8 cellular contexts compared by ENCODE assay signal in genomic region chr4:70705146-70705855, GRCh38. TPM values are rescaled to one million over a fixed set of nuclear protein-coding genes. Genes with fewer than 3 reads are reported as not detected.
DNase-seq lines count a peak whose midpoint lies in the region; ATAC-seq lines count a peak whose summit lies in the region.

No MANE protein-coding gene starts in this region.

- H3K4me1 Mint-ChIP-seq in activated T-cell treated with anti-CD3 and anti-CD28 coated beads, Interleukin-2, amount 50 U/mL, for 4 hours (ENCODE audit: low read depth), result peaks cover 32% of the 10 kb centered on the region

- DNase-seq in COR-L47 (lab: John Stamatoyannopoulos, UW), result peak; percentile 33
- DNase-seq in OCI-M2 (lab: John Stamatoyannopoulos, UW; ENCODE audit: unreplicated experiment), result peak; percentile 18
- peak; percentile 68 for DNase-seq in activated T-cell treated with anti-CD3 and anti-CD28 coated beads, Interleukin-2, amount 50 U/mL, for 4 hours
- DNase-seq in myocyte (ENCODE audit: low read depth), result peak; percentile 92
- peak; percentile 56 to 84 (median 70) for DNase-seq in stimulated activated naive CD4-positive, alpha-beta T cell (lab: John Stamatoyannopoulos, UW)

- H3K27me3 Mint-ChIP-seq in activated T-cell treated with anti-CD3 and anti-CD28 coated beads, Interleukin-2, amount 50 U/mL, for 4 hours (ENCODE audit: low read depth), result no peaks in the 10 kb centered on the region

- H3K4me3 Mint-ChIP-seq in activated T-cell treated with anti-CD3 and anti-CD28 coated beads, Interleukin-2, amount 50 U/mL, for 4 hours, result peak overlapping the region; percentile 94

- ATAC-seq in GM19452 (IDR thresholded peaks at IDR 0.05; ENCODE audit: unreplicated experiment) (peak; percentile 61), HG03521 (IDR thresholded peaks at IDR 0.05; ENCODE audit: unreplicated experiment) (peak; percentile 55), esophagus mucosa (peak; percentile 84)
- ATAC-seq in activated T-cell treated with anti-CD3 and anti-CD28 coated beads, Interleukin-2, amount 50 U/mL, for 4 hours, result peak; percentile 77 to 78

- no peaks in the 10 kb centered on the region for H3K9me3 Mint-ChIP-seq in activated T-cell treated with anti-CD3 and anti-CD28 coated beads, Interleukin-2, amount 50 U/mL, for 4 hours

- no peaks in the 10 kb centered on the region for H3K36me3 Mint-ChIP-seq in activated T-cell treated with anti-CD3 and anti-CD28 coated beads, Interleukin-2, amount 50 U/mL, for 4 hours (ENCODE audit: insufficient read depth)

RNA-seq across cellular contexts. Expression of gene RUFY3, which starts 16.5 kb away (rescaled TPM):
- total RNA-seq in activated T-cell treated with anti-CD3 and anti-CD28 coated beads, Interleukin-2, amount 50 U/mL, for 4 hours, result 1 to 10 TPM; 6.3 to 8.0 (median 7.9) TPM
- total RNA-seq in esophagus mucosa (43.1 TPM), myocyte (63.6 and 67.2 TPM in 2 replicates)
- polyA plus RNA-seq in myocyte (2012), result 35.4 TPM

RNA-seq across cellular contexts. Expression of gene UTP3, which starts 17.0 kb away (rescaled TPM):
- 10 to 100 TPM; 49.2 to 54.8 (median 51.4) TPM for total RNA-seq in activated T-cell treated with anti-CD3 and anti-CD28 coated beads, Interleukin-2, amount 50 U/mL, for 4 hours
- total RNA-seq in esophagus mucosa, result 19.1 TPM
- total RNA-seq in myocyte, result 23.7 and 25.7 TPM in 2 replicates
- polyA plus RNA-seq in myocyte (2012), result 23.7 TPM

RNA-seq across cellular contexts. Expression of gene JCHAIN, which starts 39.0 kb away (rescaled TPM):
- total RNA-seq in activated T-cell treated with anti-CD3 and anti-CD28 coated beads, Interleukin-2, amount 50 U/mL, for 4 hours, result 1 to 10 TPM in 2 of 3 donors, under 1 TPM in 1; 0.58 to 1.4 (median 1.1) TPM
- total RNA-seq in esophagus mucosa, result 21.1 TPM
- total RNA-seq in myocyte, result 4.0 and 12.5 TPM in 2 replicates
- 1.3 TPM for polyA plus RNA-seq in myocyte (2012)

Comparison
In these comparisons a context has a peak if more than half of its experiments do, and no peak if none do; other contexts are left out.
1. Peak in every context shown above with its lines: DNase-seq and ATAC-seq.
2. DNase-seq: peak in every context shown above with its lines; median percentile 92 in myocyte; 70 in stimulated activated naive CD4-positive, alpha-beta T cell; 68 in activated T-cell treated with anti-CD3 and anti-CD28 coated beads, Interleukin-2, amount 50 U/mL, for 4 hours; 33 in COR-L47; 18 in OCI-M2.